8 cellular contexts compared by ENCODE assay signal in genomic region chr3:32018723-32019564, GRCh38. TPM values are rescaled to one million over a fixed set of nuclear protein-coding genes. Genes with fewer than 3 reads are reported as not detected.
DNase-seq lines count a peak whose midpoint lies in the region; ATAC-seq, FAIRE-seq and TF ChIP-seq lines count a peak whose summit lies in the region.

No MANE protein-coding gene starts in this region.

- H3K9me3 ChIP-seq in HAP-1 (no peaks in the 10 kb centered on the region), right lobe of liver (no peaks in the 10 kb centered on the region)

- H3K27ac Mint-ChIP-seq in activated CD4-positive, alpha-beta memory T cell treated with anti-CD3 and anti-CD28 coated beads for 36 hours, result no peak overlapping the region
- no peak overlapping the region for H3K27ac Mint-ChIP-seq in activated naive CD8-positive, alpha-beta T cell treated with anti-CD3 and anti-CD28 coated beads, Interleukin-2, amount 50 U/mL, for 24 hours

- H3K27me3 ChIP-seq in HAP-1 (ENCODE audit: low read depth), result no peaks in the 10 kb centered on the region
- H3K27me3 ChIP-seq in right lobe of liver, result peaks cover 0 to 3% of the 10 kb centered on the region in 2 donors

- in situ Hi-C loops in HAP-1 (cut with MboI; ENCODE audit: low sequenced_read_pairs), result no loop called here

- CTCF ChIA-PET in activated CD4-positive, alpha-beta memory T cell treated with anti-CD3 and anti-CD28 coated beads for 36 hours (lab: Charles Lee), result interaction anchor here (0.6 to 4.2 kb wide), 33 partner anchors 10 to 1171 kb away, joined by 3 to 77 read pairs (median 3); no protein-coding TSS in a partner anchor

- H3K9me3 Mint-ChIP-seq in activated CD4-positive, alpha-beta memory T cell treated with anti-CD3 and anti-CD28 coated beads for 36 hours, result peaks cover 2% of the 10 kb centered on the region
- H3K9me3 Mint-ChIP-seq in activated naive CD8-positive, alpha-beta T cell treated with anti-CD3 and anti-CD28 coated beads, Interleukin-2, amount 50 U/mL, for 24 hours, result no peaks in the 10 kb centered on the region

- H3K36me3 Mint-ChIP-seq in activated CD4-positive, alpha-beta memory T cell treated with anti-CD3 and anti-CD28 coated beads for 36 hours, result no peaks in the 10 kb centered on the region
- no peaks in the 10 kb centered on the region for H3K36me3 Mint-ChIP-seq in activated naive CD8-positive, alpha-beta T cell treated with anti-CD3 and anti-CD28 coated beads, Interleukin-2, amount 50 U/mL, for 24 hours (ENCODE audit: low read depth)

- no peaks in the 10 kb centered on the region for H3K4me1 Mint-ChIP-seq in activated CD4-positive, alpha-beta memory T cell treated with anti-CD3 and anti-CD28 coated beads for 36 hours (ENCODE audit: low read depth)
- H3K4me1 Mint-ChIP-seq in activated naive CD8-positive, alpha-beta T cell treated with anti-CD3 and anti-CD28 coated beads, Interleukin-2, amount 50 U/mL, for 24 hours, result peaks cover 6% of the 10 kb centered on the region

- 27% methylated on average over 5 of the region's 5 CpGs for WGBS in right lobe of liver (ENCODE audit: insufficient coverage, low coverage, low lambda C conversion rate, missing lambda C conversion rate)

- peak; percentile 63 for DNase-seq in D341Med (ENCODE audit: low spot score)
- peak; percentile 10 to 63 for DNase-seq in HAP-1 (ENCODE audit: low spot score in 2 of 2)
- peak; percentile 24 for DNase-seq in NCI-H774 (lab: John Stamatoyannopoulos, UW)
- DNase-seq in right lobe of liver, result no peak
- DNase-seq in activated CD4-positive, alpha-beta memory T cell treated with anti-CD3 and anti-CD28 coated beads for 36 hours, result no peak
- DNase-seq in posterior vena cava (ENCODE audit: low spot score), result no peak
- no peak for DNase-seq in activated naive CD8-positive, alpha-beta T cell treated with anti-CD3 and anti-CD28 coated beads, Interleukin-2, amount 50 U/mL, for 24 hours

- H3K27me3 Mint-ChIP-seq in activated CD4-positive, alpha-beta memory T cell treated with anti-CD3 and anti-CD28 coated beads for 36 hours, result no peaks in the 10 kb centered on the region
- peaks cover 4% of the 10 kb centered on the region for H3K27me3 Mint-ChIP-seq in activated naive CD8-positive, alpha-beta T cell treated with anti-CD3 and anti-CD28 coated beads, Interleukin-2, amount 50 U/mL, for 24 hours

- intact Hi-C loops in right lobe of liver (cut with DNase I) (no loop called here), posterior vena cava (cut with DNase I) (loop anchor here (2.0 to 10.0 kb wide), 2 partner anchors 126 kb away; no protein-coding TSS in a partner anchor)
- intact Hi-C loops in activated CD4-positive, alpha-beta memory T cell treated with anti-CD3 and anti-CD28 coated beads for 36 hours (cut with micrococcal nuclease), result loop anchor here (1.0 kb wide), 1 partner anchor 125 kb away; no protein-coding TSS in a partner anchor

- TF ChIP-seq POLR2A in right lobe of liver (IDR thresholded peaks at IDR 0.05), result no peak

- no peak overlapping the region for H3K4me3 ChIP-seq in HAP-1
- no peak overlapping the region for H3K4me3 ChIP-seq in right lobe of liver

- POLR2A ChIA-PET in activated CD4-positive, alpha-beta memory T cell treated with anti-CD3 and anti-CD28 coated beads for 36 hours (lab: Charles Lee), result no interaction called here

- peak; percentile 28 for FAIRE-seq in colon (lab: Jason Lieb, UNC)

- no peak overlapping the region for H3K4me3 Mint-ChIP-seq in activated CD4-positive, alpha-beta memory T cell treated with anti-CD3 and anti-CD28 coated beads for 36 hours
- no peak overlapping the region for H3K4me3 Mint-ChIP-seq in activated naive CD8-positive, alpha-beta T cell treated with anti-CD3 and anti-CD28 coated beads, Interleukin-2, amount 50 U/mL, for 24 hours

- no peak overlapping the region for H3K27ac ChIP-seq in right lobe of liver

- ATAC-seq in right lobe of liver, result peak; percentile 93 to 96 (median 94)
- no peak for ATAC-seq in activated naive CD8-positive, alpha-beta T cell treated with anti-CD3 and anti-CD28 coated beads, Interleukin-2, amount 50 U/mL, for 24 hours

- TF ChIP-seq CTCF in right lobe of liver (IDR thresholded peaks at IDR 0.05), result peak; percentile 66 to 77 (median 69)

- no peaks in the 10 kb centered on the region for H3K36me3 ChIP-seq in HAP-1 (replicated peaks)
- H3K36me3 ChIP-seq in right lobe of liver, result no peaks in the 10 kb centered on the region

- no peaks in the 10 kb centered on the region for H3K4me1 ChIP-seq in HAP-1
- no peaks in the 10 kb centered on the region for H3K4me1 ChIP-seq in right lobe of liver

RNA-seq across cellular contexts. Expression of gene ZNF860, which starts 37.4 kb away (rescaled TPM):
- under 1 TPM in 5 of 6 experiments, not detected in 1; 0.06 to 0.39 (median 0.13) TPM for total RNA-seq in right lobe of liver
- total RNA-seq in activated CD4-positive, alpha-beta memory T cell treated with anti-CD3 and anti-CD28 coated beads for 36 hours, result under 1 TPM in 1 of 2 experiments, not detected in 1; 0.19 TPM
- total RNA-seq in posterior vena cava, result 1 to 10 TPM; 1.0 to 2.3 TPM

RNA-seq across cellular contexts. Expression of gene OSBPL10, which starts 37.9 kb away (rescaled TPM):
- 10 to 100 TPM in 1 of 6 experiments, 1 to 10 TPM in 5; 2.2 to 13.0 (median 3.7) TPM for total RNA-seq in right lobe of liver
- total RNA-seq in activated CD4-positive, alpha-beta memory T cell treated with anti-CD3 and anti-CD28 coated beads for 36 hours, result 1 to 10 TPM; 3.4 to 3.5 TPM
- total RNA-seq in posterior vena cava, result 10 to 100 TPM; 28.1 to 29.7 TPM

Comparison
In these comparisons a context has a peak if more than half of its experiments do, and no peak if none do; other contexts are left out.
1. DNase-seq: peak in D341Med (single experiment), HAP-1 (2 of 2) and NCI-H774 (single experiment); none in right lobe of liver (0 of 3), activated CD4-positive, alpha-beta memory T cell treated with anti-CD3 and anti-CD28 coated beads for 36 hours (single experiment), posterior vena cava (single experiment) and activated naive CD8-positive, alpha-beta T cell treated with anti-CD3 and anti-CD28 coated beads, Interleukin-2, amount 50 U/mL, for 24 hours (single experiment).
2. intact Hi-C loops: an anchor here in activated CD4-positive, alpha-beta memory T cell treated with anti-CD3 and anti-CD28 coated beads for 36 hours (1.0 kb wide) and posterior vena cava (2.0 to 10.0 kb wide); none called in right lobe of liver.